8 cellular contexts compared by ENCODE assay signal in the genomic region with DNA sequence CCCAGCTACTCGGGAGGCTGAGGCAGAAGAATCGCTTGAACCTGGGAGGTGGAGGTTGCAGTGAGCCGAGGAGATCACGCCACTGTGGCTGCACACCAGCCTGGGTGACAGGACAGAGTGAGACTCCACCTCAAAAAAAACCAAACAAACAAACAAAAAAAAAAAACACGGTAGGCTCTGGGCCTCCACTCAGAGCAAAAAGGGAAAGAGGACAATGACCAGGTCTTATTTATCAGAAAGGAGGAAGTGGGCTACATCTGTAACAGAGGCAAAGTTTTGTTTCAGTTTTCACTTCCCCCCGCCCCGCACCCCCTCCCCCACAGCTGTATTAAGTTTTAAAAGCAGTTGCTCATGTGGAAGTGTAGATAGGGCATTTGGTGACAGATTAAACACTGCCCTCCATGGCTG.
A peak's percentile ranks its signal among the peaks of the same experiment; 100 is the strongest.
DNase-seq lines count a peak whose midpoint lies in the region; ATAC-seq and TF ChIP-seq lines count a peak whose summit lies in the region.

No MANE protein-coding gene starts in this region.

- H3K4me3 Mint-ChIP-seq in activated CD8-positive, alpha-beta T cell treated with anti-CD3 and anti-CD28 coated beads, Interleukin-2, amount 10 ng/mL, durations not matched to agents 7 days and 5 days = no peak overlapping the region

- H3K4me3 ChIP-seq in GM12864 (ENCODE audit: low read depth, low read length) = no peak overlapping the region

- H3K36me3 Mint-ChIP-seq in activated CD8-positive, alpha-beta T cell treated with anti-CD3 and anti-CD28 coated beads, Interleukin-2, amount 10 ng/mL, durations not matched to agents 7 days and 5 days (ENCODE audit: low read depth) = no peaks in the 10 kb centered on the region

- H3K4me1 Mint-ChIP-seq in activated CD8-positive, alpha-beta T cell treated with anti-CD3 and anti-CD28 coated beads, Interleukin-2, amount 10 ng/mL, durations not matched to agents 7 days and 5 days (ENCODE audit: low read depth) = peaks cover 13% of the 10 kb centered on the region

- TF ChIP-seq CTCF in GM12864 (IDR thresholded peaks at IDR 0.05; ENCODE audit: low read depth, low read length, missing control alignments) = no peak

- CTCF ChIA-PET in activated CD8-positive, alpha-beta T cell treated with anti-CD3 and anti-CD28 coated beads, Interleukin-2, amount 10 ng/mL, durations not matched to agents 7 days and 5 days (lab: Charles Lee) = interaction anchor here (0.6 kb wide), 1 partner anchor 107 kb away, joined by 4 read pairs; no protein-coding TSS in a partner anchor

- POLR2A ChIA-PET in activated CD8-positive, alpha-beta T cell treated with anti-CD3 and anti-CD28 coated beads, Interleukin-2, amount 10 ng/mL, durations not matched to agents 7 days and 5 days (lab: Charles Lee) = no interaction called here

- ATAC-seq in GM21367 (IDR thresholded peaks at IDR 0.05; ENCODE audit: unreplicated experiment) (peak; percentile 82), HG03432 (IDR thresholded peaks at IDR 0.05; ENCODE audit: unreplicated experiment) (peak; percentile 91)
- no peak for ATAC-seq in activated CD8-positive, alpha-beta T cell treated with anti-CD3 and anti-CD28 coated beads, Interleukin-2, amount 10 ng/mL, durations not matched to agents 7 days and 5 days

- DNase-seq in GM12864 (ENCODE audit: low read depth) (peak; percentile 61), NCI-H226 (no peak), AG20443 (ENCODE audit: low spot score) (no peak)
- DNase-seq in activated CD8-positive, alpha-beta T cell treated with anti-CD3 and anti-CD28 coated beads, Interleukin-2, amount 10 ng/mL, durations not matched to agents 7 days and 5 days = no peak
- no peak for DNase-seq in stimulated activated naive CD4-positive, alpha-beta T cell treated with Interleukin-2 at 50 U/mL for 16 hours (lab: John Stamatoyannopoulos, UW)
- DNase-seq in activated CD4-positive, alpha-beta T cell treated with anti-CD3 and anti-CD28 coated beads for 4 hours = no peak

- no peaks in the 10 kb centered on the region for H3K9me3 Mint-ChIP-seq in activated CD8-positive, alpha-beta T cell treated with anti-CD3 and anti-CD28 coated beads, Interleukin-2, amount 10 ng/mL, durations not matched to agents 7 days and 5 days (ENCODE audit: insufficient read depth)

- peak overlapping the region; percentile 70 for H3K27ac Mint-ChIP-seq in activated CD8-positive, alpha-beta T cell treated with anti-CD3 and anti-CD28 coated beads, Interleukin-2, amount 10 ng/mL, durations not matched to agents 7 days and 5 days

- peaks cover 8% of the 10 kb centered on the region for H3K27me3 Mint-ChIP-seq in activated CD8-positive, alpha-beta T cell treated with anti-CD3 and anti-CD28 coated beads, Interleukin-2, amount 10 ng/mL, durations not matched to agents 7 days and 5 days (ENCODE audit: low read depth)
